In the genomic region with DNA sequence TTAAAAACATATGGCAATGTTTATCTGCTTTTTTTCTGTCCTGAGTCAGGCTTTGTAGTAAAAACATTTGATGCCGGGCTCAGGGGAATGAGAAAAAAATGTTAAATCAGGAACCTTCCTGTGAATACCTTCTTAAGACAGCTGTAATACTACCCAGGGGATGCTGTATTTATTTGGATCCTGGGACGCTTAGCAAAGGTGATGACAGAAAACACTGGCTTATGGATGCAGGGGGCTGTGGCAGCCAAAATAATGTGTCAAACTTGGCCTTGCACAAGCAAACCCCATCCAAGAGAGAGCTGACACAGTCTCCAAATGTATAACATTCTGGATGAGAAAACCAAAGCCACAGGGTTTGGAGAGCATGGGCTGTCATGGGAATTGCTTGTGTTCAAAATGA, we compare ENCODE assay signal across 16 cellular contexts.
DNase-seq lines count a peak whose midpoint lies in the region; ATAC-seq and TF ChIP-seq lines count a peak whose summit lies in the region.
"Had no signal": no experiment of that assay in that cellular context is flagged by ENCODE, and none has a peak within 500 bp of the region (broad histone marks: within the 10 kb centered on the region; RNA-seq: fewer than 3 reads in every experiment).

No MANE protein-coding gene starts in this region.

- no peak for DNase-seq in Right ventricle myocardium inferior (ENCODE audit: missing footprints)
- no peak for DNase-seq in right atrium auricular region (ENCODE audit: low spot score)
- peak; percentile 21 for DNase-seq in brain pericyte (ENCODE audit: low read depth, low spot score)
- DNase-seq in fibroblast of the aortic adventitia (ENCODE audit: low read depth): peak; percentile 73
- DNase-seq in sciatic nerve (ENCODE audit: low spot score): no peak
- DNase-seq in left lung: no peak
- no peak for DNase-seq in SKM-1 treated with dmso at 0.1 percent for 144 hours (lab: John Stamatoyannopoulos, UW; ENCODE audit: unreplicated experiment)
- DNase-seq: CD4-positive, alpha-beta memory T cell; DMS153; GDM1; NCI-H1105; NCI-H2081; NCI-H748 treated with DMSO at 0.1 percent for 48 hours; SIG-M5 had no signal

- H3K4me3 ChIP-seq in right atrium auricular region (no peak overlapping the region), fibroblast of the aortic adventitia (ENCODE audit: low read depth, low read length) (no peak overlapping the region), left lung (no peak overlapping the region)
- H3K4me3 ChIP-seq: BLaER1 had no signal

- H3K27ac ChIP-seq in right atrium auricular region: no peak overlapping the region
- H3K27ac ChIP-seq in left lung: no peak overlapping the region
- H3K27ac ChIP-seq: BLaER1 had no signal

- H3K4me1 ChIP-seq in right atrium auricular region (no peaks in the 10 kb centered on the region), left lung (no peaks in the 10 kb centered on the region)

- TF ChIP-seq CTCF in right atrium auricular region (IDR thresholded peaks at IDR 0.05) (no peak), fibroblast of the aortic adventitia (IDR thresholded peaks at IDR 0.05; ENCODE audit: insufficient read depth, low read length) (no peak), left lung (IDR thresholded peaks at IDR 0.05) (no peak)

- H3K9me3 ChIP-seq in right atrium auricular region (peaks cover 0 to 30% of the 10 kb centered on the region in 2 donors), left lung (peaks cover 5 to 25% of the 10 kb centered on the region in 2 donors)

- ATAC-seq in Right ventricle myocardium inferior: peak; percentile 87
- peak; percentile 80 for ATAC-seq in sciatic nerve
- ATAC-seq in GM18517 (IDR thresholded peaks at IDR 0.05; ENCODE audit: unreplicated experiment): no peak
- ATAC-seq in left lung: no peak

- intact Hi-C loops in Right ventricle myocardium inferior (cut with DNase I): no loop called here
- intact Hi-C loops in sciatic nerve (cut with DNase I): no loop called here
- intact Hi-C loops in left lung (cut with DNase I): no loop called here

- H3K27me3 ChIP-seq in right atrium auricular region (no peaks in the 10 kb centered on the region), left lung (no peaks in the 10 kb centered on the region)
- H3K27me3 ChIP-seq: BLaER1 had no signal

- H3K36me3 ChIP-seq in right atrium auricular region: no peaks in the 10 kb centered on the region
- H3K36me3 ChIP-seq in left lung: no peaks in the 10 kb centered on the region
- H3K36me3 ChIP-seq: BLaER1 had no signal

Comparison
In these comparisons a context has a peak if more than half of its experiments do, and no peak if none do; other contexts are left out.
1. ATAC-seq: peak in Right ventricle myocardium inferior (single experiment) and sciatic nerve (single experiment); none in GM18517 (single experiment) and left lung (single experiment).
2. DNase-seq: peak in brain pericyte (single experiment) and fibroblast of the aortic adventitia (single experiment); none in Right ventricle myocardium inferior (single experiment), right atrium auricular region (single experiment), sciatic nerve (single experiment), left lung (0 of 2) and SKM-1 treated with dmso at 0.1 percent for 144 hours (single experiment).